In the genomic region with DNA sequence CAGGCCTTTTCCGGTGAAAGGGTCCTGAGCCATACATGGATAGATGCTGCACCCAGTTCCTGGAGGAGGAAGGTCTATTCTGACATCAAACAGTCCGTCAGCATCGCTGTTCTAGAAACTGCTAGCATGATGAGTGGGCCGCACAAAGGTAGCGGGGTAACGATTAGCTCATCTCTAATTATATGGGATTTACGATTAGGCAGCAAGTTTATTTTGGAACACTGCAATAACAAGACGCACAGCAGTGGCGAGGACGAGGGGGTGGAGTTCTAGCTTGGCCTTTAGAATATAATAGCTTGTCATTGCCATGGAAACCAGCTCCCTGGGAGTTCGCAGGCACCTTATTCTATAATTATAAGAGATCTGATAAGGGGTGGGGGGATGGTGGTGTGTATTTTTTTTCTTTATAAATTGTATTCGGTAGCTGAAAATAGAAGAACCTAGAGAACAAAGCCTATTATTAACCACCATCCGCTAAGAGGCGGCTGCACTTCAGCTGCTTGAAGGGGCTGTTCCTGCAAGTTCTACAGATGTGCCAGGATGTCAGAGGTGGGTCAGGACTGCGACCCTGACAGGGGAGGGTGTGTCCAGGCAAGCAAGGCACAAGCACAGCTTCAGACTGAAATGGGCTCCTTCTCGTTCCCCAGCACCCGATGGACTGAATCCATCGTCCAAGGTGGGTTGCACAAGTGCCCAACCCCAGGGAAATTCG, we compare ENCODE assay signal across 16 cellular contexts.
DNase-seq lines count a peak whose midpoint lies in the region; FAIRE-seq and TF ChIP-seq lines count a peak whose summit lies in the region.
"Had no signal": no experiment of that assay in that cellular context is flagged by ENCODE, and none has a peak within 500 bp of the region (broad histone marks: within the 10 kb centered on the region; RNA-seq: fewer than 3 reads in every experiment).

No MANE protein-coding gene starts in this region.

- H3K4me2 ChIP-seq in astrocyte (ENCODE audit: low read length), result peak overlapping the region; percentile 56

- H3K79me2 ChIP-seq in astrocyte (ENCODE audit: insufficient read depth, low read length), result no peaks in the 10 kb centered on the region

- H3K27me3 Mint-ChIP-seq in astrocyte (ENCODE audit: low read depth, unreplicated experiment), result peaks cover 12% of the 10 kb centered on the region

- TF ChIP-seq CTCF in C4-2B (conservative IDR thresholded peaks at IDR 0.05) (no peak), astrocyte (IDR thresholded peaks at IDR 0.05; ENCODE audit: insufficient read depth, low read depth, low read length) (no peak)

- H3K36me3 Mint-ChIP-seq in astrocyte (ENCODE audit: low read depth, unreplicated experiment), result peaks cover 1% of the 10 kb centered on the region
- H3K36me3 Mint-ChIP-seq: naive thymus-derived CD8-positive, alpha-beta T cell had no signal

- no peak overlapping the region for H3K4me3 Mint-ChIP-seq in astrocyte (ENCODE audit: unreplicated experiment)
- H3K4me3 Mint-ChIP-seq: naive thymus-derived CD8-positive, alpha-beta T cell; type B pancreatic cell had no signal

- H3K27ac Mint-ChIP-seq in astrocyte (ENCODE audit: unreplicated experiment), result no peak overlapping the region
- H3K27ac Mint-ChIP-seq: activated T-helper 2 cell treated with anti-CD3 and anti-CD28 coated beads, Interferon-gamma antibody, Interleukin-2, Interleukin-4, amounts not matched to agents 10 μg/mL and 5 μg/mL and 100 μg/mL, durations not matched to agents 14 hours and 24 hours and 36 hours; naive thymus-derived CD8-positive, alpha-beta T cell; type B pancreatic cell had no signal

- peaks cover 2% of the 10 kb centered on the region for H3K9me3 Mint-ChIP-seq in astrocyte (ENCODE audit: unreplicated experiment)
- H3K9me3 Mint-ChIP-seq: activated T-helper 2 cell treated with anti-CD3 and anti-CD28 coated beads, Interferon-gamma antibody, Interleukin-2, Interleukin-4, amounts not matched to agents 10 μg/mL and 5 μg/mL and 100 μg/mL, durations not matched to agents 14 hours and 24 hours and 36 hours had no signal

- H3K4me1 Mint-ChIP-seq in astrocyte (ENCODE audit: low read depth, unreplicated experiment), result peaks cover 4% of the 10 kb centered on the region
- H3K4me1 Mint-ChIP-seq: naive thymus-derived CD8-positive, alpha-beta T cell had no signal

- DNase-seq in NCI-H1105 treated with DMSO at 0.1 percent for 48 hours (lab: John Stamatoyannopoulos, UW) (peak; percentile 79), astrocyte (ENCODE audit: low read depth) (peak; percentile 11), middle frontal gyrus (ENCODE audit: extremely low spot score, low spot score) (peak; percentile 27), DMS153 (lab: John Stamatoyannopoulos, UW) (no peak), KG1 (lab: John Stamatoyannopoulos, UW) (no peak)
- no peak for DNase-seq in activated naive CD4-positive, alpha-beta T cell (lab: John Stamatoyannopoulos, UW)
- DNase-seq in stimulated activated CD4-positive, alpha-beta T cell treated with anti-CD3 and anti-CD28 coated beads, Interleukin-4, amount 100 ng/mL, for 4 hours, result no peak
- DNase-seq: left lung; naive thymus-derived CD8-positive, alpha-beta T cell; NCI-H510A; stimulated activated CD4-positive, alpha-beta T cell treated with anti-CD3 and anti-CD28 coated beads, Interleukin-4, amount 100 ng/mL, for 1 hour had no signal

- FAIRE-seq in astrocyte (lab: Jason Lieb, UNC), result no peak

- H4K20me1 ChIP-seq in astrocyte (ENCODE audit: insufficient read depth, low read length), result no peaks in the 10 kb centered on the region

- H3K9ac ChIP-seq in astrocyte (ENCODE audit: low read length), result no peak overlapping the region
- H3K9ac ChIP-seq: GM23248 had no signal

- no peaks in the 10 kb centered on the region for H3K36me3 ChIP-seq in astrocyte (ENCODE audit: insufficient read depth, low read length)
- H3K36me3 ChIP-seq: ascending aorta, left lung had no signal

- H3K27ac ChIP-seq in C4-2B (peak overlapping the region; percentile 67), astrocyte (ENCODE audit: low read depth, low read length) (no peak overlapping the region)
- H3K27ac ChIP-seq: ascending aorta, GM23248, left lung had no signal

- no peak overlapping the region for H2AFZ ChIP-seq in astrocyte (ENCODE audit: low read depth, low read length)
- H2AFZ ChIP-seq: GM23248 had no signal

- H3K9me3 ChIP-seq in astrocyte (ENCODE audit: insufficient read depth, low read depth, low read length), result no peaks in the 10 kb centered on the region
- H3K9me3 ChIP-seq: ascending aorta, left lung had no signal

- peaks cover 13% of the 10 kb centered on the region for H3K27me3 ChIP-seq in astrocyte (ENCODE audit: insufficient read depth, low read length)
- H3K27me3 ChIP-seq: ascending aorta, left lung had no signal

- peaks cover 4% of the 10 kb centered on the region for H3K4me1 ChIP-seq in astrocyte (ENCODE audit: insufficient read depth, low read length)
- H3K4me1 ChIP-seq: ascending aorta had no signal

- no peak overlapping the region for H3K4me3 ChIP-seq in astrocyte (ENCODE audit: insufficient read depth, low read depth, low read length)
- H3K4me3 ChIP-seq: ascending aorta, GM23248, left lung had no signal

Comparison
In these comparisons a context has a peak if more than half of its experiments do, and no peak if none do; other contexts are left out.
1. DNase-seq: peak in NCI-H1105 treated with DMSO at 0.1 percent for 48 hours (single experiment), astrocyte (single experiment) and middle frontal gyrus (single experiment); none in activated naive CD4-positive, alpha-beta T cell (0 of 4), DMS153 (single experiment), stimulated activated CD4-positive, alpha-beta T cell treated with anti-CD3 and anti-CD28 coated beads, Interleukin-4, amount 100 ng/mL, for 4 hours (0 of 2) and KG1 (single experiment).